Comparison of ENCODE assay signal across 1 cellular context in the genomic region with DNA sequence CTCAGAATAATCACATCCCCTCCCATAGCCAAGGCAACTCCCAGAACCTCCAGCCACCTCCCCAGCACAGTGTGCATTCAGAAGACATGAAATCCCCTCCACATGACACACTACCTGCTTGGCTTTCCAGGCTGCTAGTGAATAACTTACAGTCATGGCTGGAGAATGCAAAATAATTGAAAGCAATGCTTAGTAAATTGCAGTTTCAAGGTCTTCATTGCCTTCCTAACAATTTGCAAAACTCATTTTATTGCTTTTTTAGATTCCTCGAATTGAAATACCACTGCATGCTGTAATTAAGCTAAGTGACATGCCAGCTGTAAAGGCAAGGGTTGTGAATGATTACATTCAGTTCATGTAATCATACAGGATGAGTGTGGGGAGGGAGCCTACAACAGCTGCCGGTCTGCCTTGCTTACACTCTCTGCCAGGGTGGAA.
TF ChIP-seq lines count a peak whose summit lies in the region.

No MANE protein-coding gene starts in this region.

TF ChIP-seq in HEK293, 187 proteins besides CTCF, POLR2A, EP300 and RAD21 (continued from another document):
- TF ChIP-seq, protein P1, sequence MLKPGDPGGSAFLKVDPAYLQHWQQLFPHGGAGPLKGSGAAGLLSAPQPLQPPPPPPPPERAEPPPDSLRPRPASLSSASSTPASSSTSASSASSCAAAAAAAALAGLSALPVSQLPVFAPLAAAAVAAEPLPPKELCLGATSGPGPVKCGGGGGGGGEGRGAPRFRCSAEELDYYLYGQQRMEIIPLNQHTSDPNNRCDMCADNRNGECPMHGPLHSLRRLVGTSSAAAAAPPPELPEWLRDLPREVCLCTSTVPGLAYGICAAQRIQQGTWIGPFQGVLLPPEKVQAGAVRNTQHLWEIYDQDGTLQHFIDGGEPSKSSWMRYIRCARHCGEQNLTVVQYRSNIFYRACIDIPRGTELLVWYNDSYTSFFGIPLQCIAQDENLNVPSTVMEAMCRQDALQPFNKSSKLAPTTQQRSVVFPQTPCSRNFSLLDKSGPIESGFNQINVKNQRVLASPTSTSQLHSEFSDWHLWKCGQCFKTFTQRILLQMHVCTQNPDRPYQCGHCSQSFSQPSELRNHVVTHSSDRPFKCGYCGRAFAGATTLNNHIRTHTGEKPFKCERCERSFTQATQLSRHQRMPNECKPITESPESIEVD (tag by site-specific recombination; IDR thresholded peaks at IDR 0.05), result peak; percentile 73
